ENCODE assay signal across 1 cellular context in the genomic region with DNA sequence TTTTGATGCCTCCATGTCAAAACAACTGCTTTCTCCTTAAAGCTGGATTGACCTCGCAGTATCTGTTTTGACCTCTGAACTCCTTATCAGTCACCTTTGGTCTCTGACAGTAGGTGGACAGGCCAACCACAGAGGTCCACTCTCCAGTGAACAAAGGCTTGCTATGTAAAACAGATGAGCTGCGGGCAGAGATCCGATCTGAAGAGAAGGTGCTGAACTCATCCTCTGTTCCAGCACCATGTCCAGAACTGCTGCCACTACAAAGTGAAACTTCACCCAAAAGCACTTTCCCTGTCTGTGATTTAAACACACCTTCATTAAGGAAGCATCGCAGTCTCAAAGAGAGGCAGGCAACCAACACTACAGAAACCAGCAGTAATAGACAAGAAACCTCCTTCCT.
TF ChIP-seq lines count a peak whose summit lies in the region.

No MANE protein-coding gene starts in this region.

TF ChIP-seq in K562, 482 proteins besides CTCF, POLR2A, EP300 and RAD21 (continued from another document):
- TF ChIP-seq, protein P1, sequence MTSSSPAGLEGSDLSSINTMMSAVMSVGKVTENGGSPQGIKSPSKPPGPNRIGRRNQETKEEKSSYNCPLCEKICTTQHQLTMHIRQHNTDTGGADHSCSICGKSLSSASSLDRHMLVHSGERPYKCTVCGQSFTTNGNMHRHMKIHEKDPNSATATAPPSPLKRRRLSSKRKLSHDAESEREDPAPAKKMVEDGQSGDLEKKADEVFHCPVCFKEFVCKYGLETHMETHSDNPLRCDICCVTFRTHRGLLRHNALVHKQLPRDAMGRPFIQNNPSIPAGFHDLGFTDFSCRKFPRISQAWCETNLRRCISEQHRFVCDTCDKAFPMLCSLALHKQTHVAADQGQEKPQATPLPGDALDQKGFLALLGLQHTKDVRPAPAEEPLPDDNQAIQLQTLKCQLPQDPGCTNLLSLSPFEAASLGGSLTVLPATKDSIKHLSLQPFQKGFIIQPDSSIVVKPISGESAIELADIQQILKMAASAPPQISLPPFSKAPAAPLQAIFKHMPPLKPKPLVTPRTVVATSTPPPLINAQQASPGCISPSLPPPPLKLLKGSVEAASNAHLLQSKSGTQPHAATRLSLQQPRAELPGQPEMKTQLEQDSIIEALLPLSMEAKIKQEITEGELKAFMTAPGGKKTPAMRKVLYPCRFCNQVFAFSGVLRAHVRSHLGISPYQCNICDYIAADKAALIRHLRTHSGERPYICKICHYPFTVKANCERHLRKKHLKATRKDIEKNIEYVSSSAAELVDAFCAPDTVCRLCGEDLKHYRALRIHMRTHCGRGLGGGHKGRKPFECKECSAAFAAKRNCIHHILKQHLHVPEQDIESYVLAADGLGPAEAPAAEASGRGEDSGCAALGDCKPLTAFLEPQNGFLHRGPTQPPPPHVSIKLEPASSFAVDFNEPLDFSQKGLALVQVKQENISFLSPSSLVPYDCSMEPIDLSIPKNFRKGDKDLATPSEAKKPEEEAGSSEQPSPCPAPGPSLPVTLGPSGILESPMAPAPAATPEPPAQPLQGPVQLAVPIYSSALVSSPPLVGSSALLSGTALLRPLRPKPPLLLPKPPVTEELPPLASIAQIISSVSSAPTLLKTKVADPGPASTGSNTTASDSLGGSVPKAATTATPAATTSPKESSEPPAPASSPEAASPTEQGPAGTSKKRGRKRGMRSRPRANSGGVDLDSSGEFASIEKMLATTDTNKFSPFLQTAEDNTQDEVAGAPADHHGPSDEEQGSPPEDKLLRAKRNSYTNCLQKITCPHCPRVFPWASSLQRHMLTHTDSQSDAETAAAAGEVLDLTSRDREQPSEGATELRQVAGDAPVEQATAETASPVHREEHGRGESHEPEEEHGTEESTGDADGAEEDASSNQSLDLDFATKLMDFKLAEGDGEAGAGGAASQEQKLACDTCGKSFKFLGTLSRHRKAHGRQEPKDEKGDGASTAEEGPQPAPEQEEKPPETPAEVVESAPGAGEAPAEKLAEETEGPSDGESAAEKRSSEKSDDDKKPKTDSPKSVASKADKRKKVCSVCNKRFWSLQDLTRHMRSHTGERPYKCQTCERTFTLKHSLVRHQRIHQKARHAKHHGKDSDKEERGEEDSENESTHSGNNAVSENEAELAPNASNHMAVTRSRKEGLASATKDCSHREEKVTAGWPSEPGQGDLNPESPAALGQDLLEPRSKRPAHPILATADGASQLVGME (CRISPR knock-in tag; IDR thresholded peaks at IDR 0.05): no peak
- TF ChIP-seq SOX6 (IDR thresholded peaks at IDR 0.05) (peak; percentile 46; the same call in 1 of the 2 replicates), ZNF253 (CRISPR knock-in tag; conservative IDR thresholded peaks at IDR 0.05) (no peak), NR2C1 (IDR thresholded peaks at IDR 0.05) (peak; percentile 89), NR2C1 (tag; IDR thresholded peaks at IDR 0.05) (peak; percentile 93), NR2C2 (CRISPR knock-in tag; IDR thresholded peaks at IDR 0.05) (no peak), NR2C2 (tag; IDR thresholded peaks at IDR 0.05) (peak; percentile 92), ASH1L (IDR thresholded peaks at IDR 0.05; ENCODE audit: borderline replicate concordance, low read depth, partially characterized antibody) (no peak), ZFPM2 (CRISPR knock-in tag; IDR thresholded peaks at IDR 0.05) (no peak), PHTF2 (CRISPR knock-in tag; IDR thresholded peaks at IDR 0.05) (no peak), CCAR2 (IDR thresholded peaks at IDR 0.05; ENCODE audit: low read depth, low read length) (no peak)
- TF ChIP-seq, protein P2, sequence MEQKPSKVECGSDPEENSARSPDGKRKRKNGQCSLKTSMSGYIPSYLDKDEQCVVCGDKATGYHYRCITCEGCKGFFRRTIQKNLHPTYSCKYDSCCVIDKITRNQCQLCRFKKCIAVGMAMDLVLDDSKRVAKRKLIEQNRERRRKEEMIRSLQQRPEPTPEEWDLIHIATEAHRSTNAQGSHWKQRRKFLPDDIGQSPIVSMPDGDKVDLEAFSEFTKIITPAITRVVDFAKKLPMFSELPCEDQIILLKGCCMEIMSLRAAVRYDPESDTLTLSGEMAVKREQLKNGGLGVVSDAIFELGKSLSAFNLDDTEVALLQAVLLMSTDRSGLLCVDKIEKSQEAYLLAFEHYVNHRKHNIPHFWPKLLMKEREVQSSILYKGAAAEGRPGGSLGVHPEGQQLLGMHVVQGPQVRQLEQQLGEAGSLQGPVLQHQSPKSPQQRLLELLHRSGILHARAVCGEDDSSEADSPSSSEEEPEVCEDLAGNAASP (IDR thresholded peaks at IDR 0.05): no peak
- TF ChIP-seq, protein P3, sequence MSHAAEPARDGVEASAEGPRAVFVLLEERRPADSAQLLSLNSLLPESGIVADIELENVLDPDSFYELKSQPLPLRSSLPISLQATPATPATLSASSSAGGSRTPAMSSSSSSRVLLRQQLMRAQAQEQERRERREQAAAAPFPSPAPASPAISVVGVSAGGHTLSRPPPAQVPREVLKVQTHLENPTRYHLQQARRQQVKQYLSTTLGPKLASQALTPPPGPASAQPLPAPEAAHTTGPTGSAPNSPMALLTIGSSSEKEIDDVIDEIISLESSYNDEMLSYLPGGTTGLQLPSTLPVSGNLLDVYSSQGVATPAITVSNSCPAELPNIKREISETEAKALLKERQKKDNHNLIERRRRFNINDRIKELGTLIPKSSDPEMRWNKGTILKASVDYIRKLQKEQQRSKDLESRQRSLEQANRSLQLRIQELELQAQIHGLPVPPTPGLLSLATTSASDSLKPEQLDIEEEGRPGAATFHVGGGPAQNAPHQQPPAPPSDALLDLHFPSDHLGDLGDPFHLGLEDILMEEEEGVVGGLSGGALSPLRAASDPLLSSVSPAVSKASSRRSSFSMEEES (CRISPR knock-in tag; IDR thresholded peaks at IDR 0.05): no peak
